ENCODE assay signal across 8 cellular contexts in the genomic region with DNA sequence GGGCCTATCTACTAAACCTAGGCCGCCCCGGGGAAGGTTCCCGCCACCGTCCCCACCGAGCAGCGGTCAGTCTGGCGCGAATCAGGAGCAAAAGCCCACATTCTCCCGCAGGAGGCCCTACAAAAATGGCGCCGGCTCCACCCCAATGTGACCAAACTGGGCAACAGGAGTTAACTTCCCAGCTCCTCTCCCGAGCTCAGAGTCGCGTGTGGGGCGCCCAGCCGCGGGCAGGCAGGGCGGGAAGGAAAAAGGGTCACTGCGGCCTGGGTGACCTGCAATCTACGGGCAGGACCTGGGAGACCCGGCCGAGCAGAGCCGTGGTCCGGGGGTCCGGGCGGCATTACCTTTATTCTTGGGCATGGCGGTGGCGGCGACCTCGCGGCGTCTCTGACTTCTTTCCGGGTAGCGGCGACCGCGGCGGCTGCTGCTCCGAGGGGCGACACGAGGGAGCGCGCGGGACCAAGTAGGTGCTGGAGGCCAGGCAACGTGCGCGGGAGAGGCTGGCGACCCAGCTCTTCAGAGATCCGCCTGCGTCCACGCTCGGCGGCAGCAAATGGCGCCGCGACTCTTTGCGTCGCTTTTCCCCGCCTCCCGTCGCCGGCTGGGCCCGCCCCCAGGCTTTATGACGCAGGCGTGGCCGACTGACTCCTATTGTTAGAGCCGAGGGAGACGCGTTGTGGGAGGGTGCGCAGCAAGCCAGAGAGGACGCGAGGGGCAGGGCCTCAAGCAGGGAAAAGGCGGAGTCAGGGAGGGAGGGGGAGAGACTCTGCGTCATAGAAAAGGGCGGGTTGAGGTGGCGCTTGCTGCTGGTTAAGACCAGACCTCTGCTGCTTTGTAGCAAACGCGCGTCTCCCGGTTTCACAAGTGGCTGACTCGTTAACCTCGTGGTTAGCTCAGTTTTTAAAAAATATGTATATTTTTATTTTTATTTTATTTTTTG. TPM values are rescaled to one million over a fixed set of nuclear protein-coding genes. Genes with fewer than 3 reads are reported as not detected.
A peak's percentile ranks its signal among the peaks of the same experiment; 100 is the strongest.
DNase-seq lines count a peak whose midpoint lies in the region; ATAC-seq and TF ChIP-seq lines count a peak whose summit lies in the region.

EIF1AX (minus strand) TSS at position 558 of the 940 bp plus-strand sequence; CDS start at position 360, 198 bp downstream.

- peaks cover 2% of the 10 kb centered on the region for H3K79me2 ChIP-seq in parathyroid adenoma

- peak within 1 kb of the TSS; percentile 61 for H3K9ac ChIP-seq in parathyroid adenoma

- H3K9me3 ChIP-seq in parathyroid adenoma (ENCODE audit: control insufficient read depth, low read length), result no peaks in the 10 kb centered on the region
- no peaks in the 10 kb centered on the region for H3K9me3 ChIP-seq in tibial nerve

- H3K4me3 Mint-ChIP-seq in activated naive CD8-positive, alpha-beta T cell treated with anti-CD3 and anti-CD28 coated beads, Interleukin-2, amount 50 U/mL, for 24 hours, result peak within 1 kb of the TSS; percentile 86

- H3K4me2 ChIP-seq in parathyroid adenoma (ENCODE audit: low read length), result peak within 1 kb of the TSS; percentile 82

- peak; percentile 97 for DNase-seq in GM12865 (ENCODE audit: low read depth)
- DNase-seq in NCI-H1417 treated with DMSO at 0.1 percent for 48 hours (lab: John Stamatoyannopoulos, UW), result peak; percentile 99
- DNase-seq in SW480 (ENCODE audit: low spot score), result peak; percentile 97
- peak; percentile 92 for DNase-seq in activated naive CD8-positive, alpha-beta T cell treated with anti-CD3 and anti-CD28 coated beads, Interleukin-2, amount 50 U/mL, for 24 hours
- DNase-seq in Right ventricle myocardium superior, result peak; percentile 97
- DNase-seq in tibial nerve (ENCODE audit: low spot score in 2 of 2), result peak; percentile 93

- H3K27me3 ChIP-seq in parathyroid adenoma (ENCODE audit: control insufficient read depth, insufficient read depth, low read length) (no peaks in the 10 kb centered on the region), tibial nerve (no peaks in the 10 kb centered on the region)

- TF ChIP-seq POLR2A in tibial nerve (IDR thresholded peaks at IDR 0.05), result peak; percentile 84 to 95

- intact Hi-C loops in Right ventricle myocardium superior (cut with DNase I), result no loop called here

- WGBS in tibial nerve, 2 donors, result 0 to 1% methylated on average over 28 to 76 of the region's 82 CpGs

- H3K27me3 Mint-ChIP-seq in activated naive CD8-positive, alpha-beta T cell treated with anti-CD3 and anti-CD28 coated beads, Interleukin-2, amount 50 U/mL, for 24 hours, result no peaks in the 10 kb centered on the region

- H3K9me3 Mint-ChIP-seq in activated naive CD8-positive, alpha-beta T cell treated with anti-CD3 and anti-CD28 coated beads, Interleukin-2, amount 50 U/mL, for 24 hours, result peaks cover 3% of the 10 kb centered on the region

- TF ChIP-seq CTCF in GM12865 (IDR thresholded peaks at IDR 0.05; ENCODE audit: insufficient read depth, low read depth, low read length, missing control alignments) (no peak), parathyroid adenoma (IDR thresholded peaks at IDR 0.05) (no peak), tibial nerve (IDR thresholded peaks at IDR 0.05) (peak in 1 of 5 experiments; percentile 31)

- H3K27ac ChIP-seq in parathyroid adenoma, result peak within 1 kb of the TSS; percentile 81
- H3K27ac ChIP-seq in tibial nerve, result peak within 1 kb of the TSS; percentile 84 to 93 (median 90)

- peaks cover 46% of the 10 kb centered on the region for H3K4me1 Mint-ChIP-seq in activated naive CD8-positive, alpha-beta T cell treated with anti-CD3 and anti-CD28 coated beads, Interleukin-2, amount 50 U/mL, for 24 hours

- peak; percentile 99 for ATAC-seq in HG02763 (IDR thresholded peaks at IDR 0.05; ENCODE audit: unreplicated experiment)
- peak; percentile 98 for ATAC-seq in activated naive CD8-positive, alpha-beta T cell treated with anti-CD3 and anti-CD28 coated beads, Interleukin-2, amount 50 U/mL, for 24 hours
- ATAC-seq in Right ventricle myocardium superior (ENCODE audit: poor library complexity), result peak; percentile 99

- H3K36me3 ChIP-seq in parathyroid adenoma (ENCODE audit: control insufficient read depth, insufficient read depth, low read length) (no peaks in the 10 kb centered on the region), tibial nerve (peaks cover 0 to 8% (median 0%) of the 10 kb centered on the region in 3 donors)

- peaks cover 2% of the 10 kb centered on the region for H3K4me1 ChIP-seq in parathyroid adenoma
- H3K4me1 ChIP-seq in tibial nerve, result peaks cover 0 to 15% (median 6%) of the 10 kb centered on the region in 4 donors

- TF ChIP-seq EP300 in tibial nerve (IDR thresholded peaks at IDR 0.05), result peak; percentile 88 to 93

- H2AFZ ChIP-seq in parathyroid adenoma, result peak within 1 kb of the TSS; percentile 85

- peak within 1 kb of the TSS; percentile 91 for H3K4me3 ChIP-seq in GM12865 (ENCODE audit: low read depth, low read length)
- H3K4me3 ChIP-seq in parathyroid adenoma (ENCODE audit: low read depth, low read length), result peak within 1 kb of the TSS; percentile 80
- peak within 1 kb of the TSS; percentile 65 to 81 (median 72) for H3K4me3 ChIP-seq in tibial nerve

- H3K27ac Mint-ChIP-seq in activated naive CD8-positive, alpha-beta T cell treated with anti-CD3 and anti-CD28 coated beads, Interleukin-2, amount 50 U/mL, for 24 hours, result peak within 1 kb of the TSS; percentile 75

- H3K36me3 Mint-ChIP-seq in activated naive CD8-positive, alpha-beta T cell treated with anti-CD3 and anti-CD28 coated beads, Interleukin-2, amount 50 U/mL, for 24 hours (ENCODE audit: low read depth), result peaks cover 33% of the 10 kb centered on the region

RNA-seq across cellular contexts. Expression of gene EIF1AX, which starts in this region (rescaled TPM):
- total RNA-seq in Right ventricle myocardium superior (58.3 TPM), tibial nerve (10 to 100 TPM; 26.3 to 74.1 (median 53.8) TPM)

Comparison
In these comparisons a context has a peak if more than half of its experiments do, and no peak if none do; other contexts are left out.
1. Peak in every context shown above with its lines: DNase-seq, ATAC-seq, H3K4me3 ChIP-seq and H3K27ac ChIP-seq.